9 cellular contexts compared by ENCODE assay signal in genomic region chr14:89646971-89647370, GRCh38.
"Had no signal": no experiment of that assay in that cellular context is flagged by ENCODE, and none has a peak within 500 bp of the region (broad histone marks: within the 10 kb centered on the region; RNA-seq: fewer than 3 reads in every experiment).

No MANE protein-coding gene starts in this region.

- H3K27me3 Mint-ChIP-seq: IgD-negative memory B cell had no signal

- H3K4me3 Mint-ChIP-seq: IgD-negative memory B cell had no signal

- H3K9me3 Mint-ChIP-seq: IgD-negative memory B cell had no signal

- H3K4me3 ChIP-seq: K562 had no signal

- H3K27ac Mint-ChIP-seq: IgD-negative memory B cell had no signal

- DNase-seq: IMR-90, KBM-7, KG1 had no signal

- H3K4me2 ChIP-seq: KMS-11 had no signal

- ATAC-seq: HepG2, K562 had no signal

- H3K27ac ChIP-seq: HL-60, KMS-11 had no signal

- FAIRE-seq: HepG2, HTR-8/SVneo, K562 had no signal
